ENCODE assay signal across 1 cellular context in genomic region chr4:3463556-3464348, GRCh38.
TF ChIP-seq lines count a peak whose summit lies in the region.

No MANE protein-coding gene starts in this region.

TF ChIP-seq in HepG2, 621 proteins besides CTCF, POLR2A, EP300 and RAD21:
- TF ChIP-seq ZFP1 (CRISPR knock-in tag; IDR thresholded peaks at IDR 0.05), result no peak
- no peak for TF ChIP-seq ZNF577 (CRISPR knock-in tag; IDR thresholded peaks at IDR 0.05; ENCODE audit: borderline replicate concordance, low read depth)
- no peak for TF ChIP-seq SP5 (CRISPR knock-in tag; IDR thresholded peaks at IDR 0.05; ENCODE audit: borderline replicate concordance, low read depth)
- no peak for TF ChIP-seq ZNF230 (CRISPR knock-in tag; IDR thresholded peaks at IDR 0.05)
- TF ChIP-seq BCL6 (CRISPR knock-in tag; IDR thresholded peaks at IDR 0.05), result no peak
- TF ChIP-seq NAIF1 (CRISPR knock-in tag; IDR thresholded peaks at IDR 0.05; ENCODE audit: borderline replicate concordance), result no peak
- TF ChIP-seq ZNF362 (CRISPR knock-in tag; IDR thresholded peaks at IDR 0.05; ENCODE audit: borderline replicate concordance), result no peak
- no peak for TF ChIP-seq HNRNPK (IDR thresholded peaks at IDR 0.05; ENCODE audit: low read depth, low read length, poor library complexity, severe bottlenecking)
- no peak for TF ChIP-seq TFDP2 (CRISPR knock-in tag; IDR thresholded peaks at IDR 0.05)
- no peak for TF ChIP-seq ZNF703 (CRISPR knock-in tag; IDR thresholded peaks at IDR 0.05; ENCODE audit: borderline replicate concordance)
- TF ChIP-seq SOX13 (IDR thresholded peaks at IDR 0.05), result no peak
- TF ChIP-seq SOX13 (CRISPR knock-in tag; conservative IDR thresholded peaks at IDR 0.05 in 1 of 2, IDR thresholded peaks at IDR 0.05 in 1 of 2), result no peak
- TF ChIP-seq DBP (CRISPR knock-in tag; IDR thresholded peaks at IDR 0.05; ENCODE audit: not compliant biosample characterization), result no peak
- peak; percentile 90; the same call in 1 of the 2 replicates for TF ChIP-seq ZNF17 (CRISPR knock-in tag; IDR thresholded peaks at IDR 0.05)
- no peak for TF ChIP-seq ATF1 (CRISPR knock-in tag; IDR thresholded peaks at IDR 0.05)
- TF ChIP-seq DPF2 (CRISPR knock-in tag; IDR thresholded peaks at IDR 0.05; ENCODE audit: borderline replicate concordance, low read depth), result no peak
- 0 out of 2 replicates have a peak, but pooled peaks have one; percentile 21 for TF ChIP-seq ZFY (CRISPR knock-in tag; IDR thresholded peaks at IDR 0.05)
- TF ChIP-seq PHF5A (CRISPR knock-in tag; IDR thresholded peaks at IDR 0.05; ENCODE audit: low read depth, unreplicated experiment), result no peak
- TF ChIP-seq YY1 (IDR thresholded peaks at IDR 0.05; ENCODE audit: insufficient read depth, insufficient replicate concordance, low read depth, low read length), result no peak
- no peak for TF ChIP-seq RFX5 (IDR thresholded peaks at IDR 0.05; ENCODE audit: low read depth, low read length)
- no peak for TF ChIP-seq FOXM1 (CRISPR knock-in tag; IDR thresholded peaks at IDR 0.05)
- peak; percentile 54; the same call in 1 of the 2 replicates for TF ChIP-seq ZNF629 (CRISPR knock-in tag; conservative IDR thresholded peaks at IDR 0.05)
